Comparison of ENCODE assay signal across 20 cellular contexts in the genomic region with DNA sequence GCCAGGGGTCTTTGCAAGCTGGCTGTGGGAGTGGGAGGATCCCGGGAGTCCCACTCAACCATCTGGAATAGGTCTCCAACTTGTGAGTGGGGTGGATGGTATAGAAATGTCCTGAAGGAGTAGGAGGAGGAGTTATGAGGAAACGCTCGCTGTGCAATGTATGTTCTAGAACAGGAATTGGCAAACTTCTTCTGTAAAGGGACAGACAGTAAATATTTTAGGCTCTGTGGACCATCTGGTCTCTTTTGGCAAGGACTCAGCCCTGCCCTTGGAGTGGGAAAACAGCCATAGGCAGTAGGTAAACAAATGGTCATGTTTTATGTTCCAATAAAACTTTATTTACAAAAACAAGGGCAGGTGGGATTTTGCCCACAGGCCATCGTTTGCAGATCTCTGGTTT.
DNase-seq lines count a peak whose midpoint lies in the region; ATAC-seq and TF ChIP-seq lines count a peak whose summit lies in the region.
"Had no signal": no experiment of that assay in that cellular context is flagged by ENCODE, and none has a peak within 500 bp of the region (broad histone marks: within the 10 kb centered on the region; RNA-seq: fewer than 3 reads in every experiment).

No MANE protein-coding gene starts in this region.

- TF ChIP-seq CTCF in AG10803 (conservative IDR thresholded peaks at IDR 0.05; ENCODE audit: low read length), result no peak
- TF ChIP-seq CTCF in LNCaP clone FGC (IDR thresholded peaks at IDR 0.05; ENCODE audit: control insufficient read depth, extremely low read depth, insufficient read depth), result no peak
- TF ChIP-seq CTCF in PC-3 (conservative IDR thresholded peaks at IDR 0.05; ENCODE audit: low read depth, low read length), result no peak
- no peak for TF ChIP-seq CTCF in brain microvascular endothelial cell (IDR thresholded peaks at IDR 0.05; ENCODE audit: low read depth, low read length, missing control alignments)

- POLR2A ChIA-PET in PC-3 (lab: Charles Lee; ENCODE audit: unreplicated experiment), result no interaction called here

- no peaks in the 10 kb centered on the region for H3K9me3 ChIP-seq in PC-3 (ENCODE audit: low read length)
- H3K9me3 ChIP-seq: uterus had no signal

- no peak overlapping the region for H3K27ac ChIP-seq in PC-3 (ENCODE audit: low read length)
- H3K27ac ChIP-seq in brain microvascular endothelial cell, result no peak overlapping the region
- H3K27ac ChIP-seq: breast epithelium, PC-9, right atrium auricular region, uterus had no signal

- in situ Hi-C loops in brain microvascular endothelial cell (cut with HindIII; ENCODE audit: low pct_ligation_motif_present, low sequenced_read_pairs), result no loop called here

- no peaks in the 10 kb centered on the region for H3F3A ChIP-seq in PC-3 (ENCODE audit: low read length, unreplicated experiment)

- BruUV-seq in PC-3 (replicated peaks; lab: Mats Ljungman, UMichigan), result no TSS peak

- H3K36me3 ChIP-seq in PC-3 (ENCODE audit: low read depth, low read length) (no peaks in the 10 kb centered on the region), brain microvascular endothelial cell (replicated peaks) (no peaks in the 10 kb centered on the region)
- H3K36me3 ChIP-seq: breast epithelium, right atrium auricular region, uterus had no signal

- H3K4me3 ChIP-seq in AG10803 (ENCODE audit: low read length) (no peak overlapping the region), LNCaP clone FGC (ENCODE audit: low read depth, low read length) (no peak overlapping the region), PC-3 (ENCODE audit: low read length) (no peak overlapping the region), brain microvascular endothelial cell (ENCODE audit: low read depth, low read length) (no peak overlapping the region)
- H3K4me3 ChIP-seq: breast epithelium, PC-9, right atrium auricular region, uterus had no signal

- H3K9me2 ChIP-seq in PC-3 (replicated peaks; ENCODE audit: low read length), result no peaks in the 10 kb centered on the region

- H4K20me1 ChIP-seq in PC-3 (ENCODE audit: low read length), result no peaks in the 10 kb centered on the region

- intact Hi-C loops in PC-3 (cut with micrococcal nuclease), result no loop called here

- H3K27me3 ChIP-seq in PC-3 (ENCODE audit: low read length) (no peaks in the 10 kb centered on the region), brain microvascular endothelial cell (replicated peaks) (no peaks in the 10 kb centered on the region)
- H3K27me3 ChIP-seq: right atrium auricular region, uterus had no signal

- no peak overlapping the region for H3K9ac ChIP-seq in PC-3 (ENCODE audit: low read length)

- H2AFZ ChIP-seq in PC-3 (ENCODE audit: low read length), result no peak overlapping the region
- H2AFZ ChIP-seq: PC-9 had no signal

- H3K79me2 ChIP-seq in PC-3 (ENCODE audit: low read length), result no peaks in the 10 kb centered on the region

- DNase-seq in AG10803 (ENCODE audit: low read depth) (peak; percentile 17), LNCaP clone FGC (ENCODE audit: low read depth) (peak; percentile 100), PC-3 (peak; percentile 19), islet precursor cell (peak; percentile 42), NCI-H146 (lab: John Stamatoyannopoulos, UW) (no peak), Ammon's horn (ENCODE audit: low spot score) (no peak), brain microvascular endothelial cell (no peak)
- DNase-seq: activated CD4-positive, alpha-beta T cell treated with anti-CD3 and anti-CD28 coated beads, Interleukin-2, amount 10 ng/mL, durations not matched to agents 24 days and 14 days; activated gamma-delta T cell treated with Interleukin-2 at 50 U/mL for 16 hours; dermis blood vessel endothelial cell; H7; Kasumi-1; NCI-H1105; PC-9; stimulated activated CD4-positive, alpha-beta T cell treated with anti-CD3 and anti-CD28 coated beads, Interleukin-12 subunit alpha, Interleukin-12 subunit beta, amount 100 ng/mL, for 4 hours; T-helper 1 cell; uterus had no signal

- CTCF ChIA-PET in PC-3 (lab: Charles Lee), result no interaction called here

- ATAC-seq in PC-3 (peak; percentile 53), GM21447 (IDR thresholded peaks at IDR 0.05; ENCODE audit: unreplicated experiment) (no peak)

- H3K4me1 ChIP-seq in PC-3 (ENCODE audit: insufficient read depth, low read length), result no peaks in the 10 kb centered on the region
- H3K4me1 ChIP-seq: breast epithelium, right atrium auricular region, uterus had no signal

- no peak overlapping the region for H3K4me2 ChIP-seq in PC-3 (ENCODE audit: low read length)
- H3K4me2 ChIP-seq: PC-9 had no signal

Comparison
In these comparisons a context has a peak if more than half of its experiments do, and no peak if none do; other contexts are left out.
1. DNase-seq: peak in AG10803 (single experiment), LNCaP clone FGC (single experiment), PC-3 (single experiment) and islet precursor cell (single experiment); none in NCI-H146 (single experiment), Ammon's horn (single experiment) and brain microvascular endothelial cell (single experiment).